Comparison of ENCODE assay signal across 11 cellular contexts in the genomic region with DNA sequence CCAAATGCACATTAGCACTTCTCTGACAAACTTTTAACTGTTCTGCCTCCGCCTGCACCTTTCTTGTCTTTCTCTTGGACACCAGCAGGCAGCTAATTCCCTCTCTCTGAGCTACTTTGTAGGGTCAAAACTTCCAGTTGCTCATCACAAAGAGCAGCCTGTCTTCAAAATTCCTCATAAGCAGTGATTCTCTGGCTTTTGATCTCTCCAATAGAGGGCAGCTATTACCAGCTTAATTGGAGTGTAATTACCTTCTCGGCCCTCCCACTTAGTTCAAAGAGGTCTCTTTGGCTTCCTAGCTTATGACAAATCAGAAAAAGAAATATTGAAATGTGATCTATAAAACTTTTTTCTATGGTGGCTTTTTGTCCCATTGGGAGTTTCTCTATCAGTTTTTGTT.
DNase-seq lines count a peak whose midpoint lies in the region; TF ChIP-seq lines count a peak whose summit lies in the region.
"Had no signal": no experiment of that assay in that cellular context is flagged by ENCODE, and none has a peak within 500 bp of the region (broad histone marks: within the 10 kb centered on the region; RNA-seq: fewer than 3 reads in every experiment).

No MANE protein-coding gene starts in this region.

- H3K36me3 ChIP-seq in parathyroid adenoma (ENCODE audit: control insufficient read depth, insufficient read depth, low read length), result no peaks in the 10 kb centered on the region

- no peak overlapping the region for H3K27ac ChIP-seq in parathyroid adenoma

- no peak overlapping the region for H2AFZ ChIP-seq in parathyroid adenoma

- TF ChIP-seq CTCF in epithelial cell of esophagus (IDR thresholded peaks at IDR 0.05; ENCODE audit: insufficient read depth, low read depth, low read length, missing control alignments) (peak; percentile 54), parathyroid adenoma (IDR thresholded peaks at IDR 0.05) (peak; percentile 20)

- no peaks in the 10 kb centered on the region for H3K4me1 ChIP-seq in parathyroid adenoma

- DNase-seq in DMS 273 (lab: John Stamatoyannopoulos, UW; ENCODE audit: unreplicated experiment) (peak; percentile 35), DMS 273 treated with DMSO at 0.1 percent for 48 hours (lab: John Stamatoyannopoulos, UW) (no peak), NCI-H748 (lab: John Stamatoyannopoulos, UW; ENCODE audit: unreplicated experiment) (peak; percentile 77), epithelial cell of esophagus (ENCODE audit: low read depth) (peak; percentile 66), NCI-H226 (no peak), COLO668 (lab: John Stamatoyannopoulos, UW; ENCODE audit: unreplicated experiment) (no peak)
- no peak for DNase-seq in activated CD4-positive, alpha-beta T cell treated with anti-CD3 and anti-CD28 coated beads for 48 hours
- DNase-seq: activated T-cell treated with anti-CD3 and anti-CD28 coated beads, Interleukin-2, amount 50 U/mL, for 72 hours; head of caudate nucleus; NCI-H187 had no signal

- H3K4me3 ChIP-seq in epithelial cell of esophagus (ENCODE audit: low read length) (no peak overlapping the region), parathyroid adenoma (ENCODE audit: low read depth, low read length) (no peak overlapping the region)

- H3K27me3 ChIP-seq in parathyroid adenoma (ENCODE audit: control insufficient read depth, insufficient read depth, low read length), result no peaks in the 10 kb centered on the region

- H3K9ac ChIP-seq in parathyroid adenoma, result no peak overlapping the region

- no peaks in the 10 kb centered on the region for H3K9me3 ChIP-seq in parathyroid adenoma (ENCODE audit: control insufficient read depth, low read length)

- H3K79me2 ChIP-seq in parathyroid adenoma, result no peaks in the 10 kb centered on the region

- no peak overlapping the region for H3K4me2 ChIP-seq in parathyroid adenoma (ENCODE audit: low read length)

Comparison
In these comparisons a context has a peak if more than half of its experiments do, and no peak if none do; other contexts are left out.
1. DNase-seq: peak in DMS 273 (single experiment), NCI-H748 (single experiment) and epithelial cell of esophagus (single experiment); none in DMS 273 treated with DMSO at 0.1 percent for 48 hours (single experiment), NCI-H226 (single experiment), COLO668 (single experiment) and activated CD4-positive, alpha-beta T cell treated with anti-CD3 and anti-CD28 coated beads for 48 hours (single experiment).